24 cellular contexts compared by ENCODE assay signal in genomic region chr13:103081435-103081834, GRCh38. TPM values are rescaled to one million over a fixed set of nuclear protein-coding genes. Genes with fewer than 3 reads are reported as not detected.
DNase-seq lines count a peak whose midpoint lies in the region; ATAC-seq and TF ChIP-seq lines count a peak whose summit lies in the region.
"Had no signal": no experiment of that assay in that cellular context is flagged by ENCODE, and none has a peak within 500 bp of the region (broad histone marks: within the 10 kb centered on the region; RNA-seq: fewer than 3 reads in every experiment).

No MANE protein-coding gene starts in this region.

- peak overlapping the region; percentile 29 for H3K27ac Mint-ChIP-seq in type B pancreatic cell
- H3K27ac Mint-ChIP-seq: CD14-positive monocyte; CD4-positive, alpha-beta T cell; CD8-positive, alpha-beta memory T cell; HFFc6 had no signal

- peaks cover 6% of the 10 kb centered on the region for H3K9me3 Mint-ChIP-seq in type B pancreatic cell
- H3K9me3 Mint-ChIP-seq: CD4-positive, alpha-beta T cell had no signal

- no peak overlapping the region for H3K4me2 ChIP-seq in PC-3 (ENCODE audit: low read length)
- H3K4me2 ChIP-seq: A549; BLaER1 treated with 17β-estradiol and CSF1 and Interleukin-3, amounts not matched to agents 10 nM and 100 nM had no signal

- no peaks in the 10 kb centered on the region for H4K20me1 ChIP-seq in PC-3 (ENCODE audit: low read length)
- H4K20me1 ChIP-seq: BLaER1 treated with 17β-estradiol and CSF1 and Interleukin-3, amounts not matched to agents 10 nM and 100 nM had no signal

- no peaks in the 10 kb centered on the region for H3K4me1 ChIP-seq in PC-3 (ENCODE audit: insufficient read depth, low read length)
- H3K4me1 ChIP-seq: A549, BE2C, HAP-1 had no signal

- H2AFZ ChIP-seq in PC-3 (ENCODE audit: low read length), result no peak overlapping the region

- H3K9me2 ChIP-seq in PC-3 (replicated peaks; ENCODE audit: low read length), result no peaks in the 10 kb centered on the region

- no peaks in the 10 kb centered on the region for H3K9me3 ChIP-seq in PC-3 (ENCODE audit: low read length)
- H3K9me3 ChIP-seq: A549, BE2C, HAP-1 had no signal

- H3K36me3 Mint-ChIP-seq in type B pancreatic cell, result no peaks in the 10 kb centered on the region
- H3K36me3 Mint-ChIP-seq: CD14-positive monocyte; CD8-positive, alpha-beta memory T cell had no signal

- CTCF ChIA-PET in PC-3 (lab: Charles Lee), result no interaction called here

- ATAC-seq in PC-3 (peak; percentile 45; the same call in 1 of the 2 replicates), left colon (peak; percentile 55), HG03571 (IDR thresholded peaks at IDR 0.05; ENCODE audit: unreplicated experiment) (no peak)
- ATAC-seq: A549 had no signal

- no peaks in the 10 kb centered on the region for H3F3A ChIP-seq in PC-3 (ENCODE audit: low read length, unreplicated experiment)

- H3K79me2 ChIP-seq in PC-3 (ENCODE audit: low read length), result no peaks in the 10 kb centered on the region

- peak overlapping the region; percentile 3 for H3K4me3 Mint-ChIP-seq in type B pancreatic cell
- H3K4me3 Mint-ChIP-seq: CD14-positive monocyte; CD4-positive, alpha-beta T cell; CD8-positive, alpha-beta memory T cell; HFFc6 had no signal

- H3K27ac ChIP-seq in PC-3 (ENCODE audit: low read length), result no peak overlapping the region
- H3K27ac ChIP-seq: A549; BLaER1 treated with 17β-estradiol and CSF1 and Interleukin-3, amounts not matched to agents 10 nM and 100 nM had no signal

- no peak overlapping the region for H3K4me3 ChIP-seq in PC-3 (ENCODE audit: low read length)
- H3K4me3 ChIP-seq: A549; BLaER1 treated with 17β-estradiol and CSF1 and Interleukin-3, amounts not matched to agents 10 nM and 100 nM; HAP-1 had no signal

- TF ChIP-seq CTCF in PC-3 (conservative IDR thresholded peaks at IDR 0.05; ENCODE audit: low read depth, low read length), result no peak
- no peak for TF ChIP-seq CTCF in type B pancreatic cell (conservative IDR thresholded peaks at IDR 0.05)

- no peaks in the 10 kb centered on the region for H3K4me1 Mint-ChIP-seq in type B pancreatic cell (ENCODE audit: unreplicated experiment)
- H3K4me1 Mint-ChIP-seq: CD8-positive, alpha-beta memory T cell had no signal

- BruUV-seq in PC-3 (replicated peaks; lab: Mats Ljungman, UMichigan), result no TSS peak

- H3K27me3 ChIP-seq in PC-3 (ENCODE audit: low read length), result peaks cover 48% of the 10 kb centered on the region
- H3K27me3 ChIP-seq: BLaER1 treated with 17β-estradiol and CSF1 and Interleukin-3, amounts not matched to agents 10 nM and 100 nM had no signal

- peak; percentile 55 for DNase-seq in HT-29 (ENCODE audit: low spot score)
- DNase-seq in PC-3, result peak; percentile 40
- no peak for DNase-seq in left colon
- DNase-seq in type B pancreatic cell (ENCODE audit: extremely low spot score, unreplicated experiment), result no peak
- DNase-seq in NCI-H2227 (lab: John Stamatoyannopoulos, UW; ENCODE audit: unreplicated experiment), result no peak
- DNase-seq in NCI-H2029 (lab: John Stamatoyannopoulos, UW), result no peak
- DNase-seq: 8988T; ACHN; AML-193; BE2C; CD4-positive, alpha-beta T cell; CD8-positive, alpha-beta memory T cell; DMS 273 treated with DMSO at 0.1 percent for 48 hours; DMS79 treated with DMSO at 0.1 percent for 48 hours; GF-D8; GOT3; HFFc6 had no signal

- H3K27me3 Mint-ChIP-seq in type B pancreatic cell, result no peaks in the 10 kb centered on the region
- H3K27me3 Mint-ChIP-seq: CD8-positive, alpha-beta memory T cell had no signal

- H3K9ac ChIP-seq in PC-3 (ENCODE audit: low read length), result no peak overlapping the region
- H3K9ac ChIP-seq: BLaER1 treated with 17β-estradiol and CSF1 and Interleukin-3, amounts not matched to agents 10 nM and 100 nM had no signal

- POLR2A ChIA-PET in PC-3 (lab: Charles Lee; ENCODE audit: unreplicated experiment), result no interaction called here

- intact Hi-C loops in PC-3 (cut with micrococcal nuclease), result no loop called here
- intact Hi-C loops in left colon (cut with DNase I, micrococcal nuclease), result no loop called here

- H3K36me3 ChIP-seq in PC-3 (ENCODE audit: low read depth, low read length), result no peaks in the 10 kb centered on the region
- H3K36me3 ChIP-seq: BE2C; BLaER1 treated with 17β-estradiol and CSF1 and Interleukin-3, amounts not matched to agents 10 nM and 100 nM; HAP-1 had no signal

RNA-seq across cellular contexts. Expression of gene SLC10A2, which starts 15.2 kb away (rescaled TPM):
- not detected in 2 replicates for total RNA-seq in HT-29 (2014; rRNA removed; shearing (Covaris generic))
- total RNA-seq in PC-3 (2014; rRNA removed) (not detected in 2 replicates), left colon (1 to 10 TPM in 1 of 2 donors, under 1 TPM in 1; 0.09 to 2.5 TPM), type B pancreatic cell (ENCODE audit: low replicate concordance) (1.7 and 3.0 TPM in 2 replicates)
- total RNA-seq: CD4-positive, alpha-beta T cell; CD8-positive, alpha-beta memory T cell; Daoy; G401; HFFc6 had no signal

Comparison
In these comparisons a context has a peak if more than half of its experiments do, and no peak if none do; other contexts are left out.
1. DNase-seq: peak in HT-29 (single experiment) and PC-3 (single experiment); none in left colon (0 of 2), type B pancreatic cell (single experiment), NCI-H2227 (single experiment) and NCI-H2029 (single experiment).